Comparison of ENCODE assay signal across 32 cellular contexts in genomic region chr10:56763090-56763489, GRCh38.
"Had no signal": no experiment of that assay in that cellular context is flagged by ENCODE, and none has a peak within 500 bp of the region (broad histone marks: within the 10 kb centered on the region; RNA-seq: fewer than 3 reads in every experiment).

No MANE protein-coding gene starts in this region.

- H3K36me3 Mint-ChIP-seq: activated naive CD4-positive, alpha-beta T cell treated with anti-CD3 and anti-CD28 coated beads, Interleukin-2, amount 50 U/mL, for 24 hours; activated naive CD8-positive, alpha-beta T cell treated with anti-CD3 and anti-CD28 coated beads, Interleukin-2, amount 10 ng/mL, durations not matched to agents 7 days and 5 days had no signal

- H3K27ac ChIP-seq: ascending aorta, cardiac muscle cell, PC-9, RWPE1, SJCRH30, SK-N-MC had no signal

- H3K4me3 ChIP-seq: ascending aorta, cardiac muscle cell, MG63, PC-9, SJCRH30, SK-N-MC had no signal

- ATAC-seq: activated CD8-positive, alpha-beta T cell treated with anti-CD3 and anti-CD28 coated beads for 36 hours; activated T-cell treated with anti-CD3 and anti-CD28 coated beads, Interleukin-2, amount 50 U/mL, for 72 hours; activated T-helper 17 cell treated with anti-CD3 and anti-CD28 coated beads, Interleukin-2, amount 50 U/mL, for 72 hours had no signal

- H3K4me3 Mint-ChIP-seq: activated CD4-positive, alpha-beta T cell treated with anti-CD3 and anti-CD28 coated beads, Interleukin-2, amount 10 ng/mL, durations not matched to agents 24 days and 14 days; activated CD8-positive, alpha-beta T cell treated with anti-CD3 and anti-CD28 coated beads for 36 hours; activated naive CD4-positive, alpha-beta T cell treated with anti-CD3 and anti-CD28 coated beads, Interleukin-2, amount 50 U/mL, for 24 hours; activated naive CD8-positive, alpha-beta T cell treated with anti-CD3 and anti-CD28 coated beads, Interleukin-2, amount 10 ng/mL, durations not matched to agents 7 days and 5 days; activated T-cell treated with anti-CD3 and anti-CD28 coated beads, Interleukin-2, amount 50 U/mL, for 72 hours; activated T-helper 17 cell treated with anti-CD3 and anti-CD28 coated beads, Interleukin-2, amount 50 U/mL, for 72 hours; central memory CD8-positive, alpha-beta T cell had no signal

- H3K36me3 ChIP-seq: ascending aorta, cardiac muscle cell, MG63, SJCRH30 had no signal

- H3K27ac Mint-ChIP-seq: activated CD4-positive, alpha-beta T cell treated with anti-CD3 and anti-CD28 coated beads, Interleukin-2, amount 10 ng/mL, durations not matched to agents 24 days and 14 days; activated CD8-positive, alpha-beta T cell treated with anti-CD3 and anti-CD28 coated beads for 36 hours; activated naive CD4-positive, alpha-beta T cell treated with anti-CD3 and anti-CD28 coated beads, Interleukin-2, amount 50 U/mL, for 24 hours; activated naive CD8-positive, alpha-beta T cell treated with anti-CD3 and anti-CD28 coated beads, Interleukin-2, amount 10 ng/mL, durations not matched to agents 7 days and 5 days; activated T-cell treated with anti-CD3 and anti-CD28 coated beads, Interleukin-2, amount 50 U/mL, for 72 hours; activated T-helper 17 cell treated with anti-CD3 and anti-CD28 coated beads, Interleukin-2, amount 50 U/mL, for 72 hours had no signal

- DNase-seq: activated CD4-positive, alpha-beta T cell treated with anti-CD3 and anti-CD28 coated beads, Interleukin-2, amount 10 ng/mL, durations not matched to agents 24 days and 14 days; activated CD4-positive, alpha-beta T cell treated with anti-CD3 and anti-CD28 coated beads, Interleukin-2, amount 50 U/mL, for 4 hours; activated CD8-positive, alpha-beta T cell treated with anti-CD3 and anti-CD28 coated beads for 36 hours; activated gamma-delta T cell; activated naive CD4-positive, alpha-beta T cell treated with Interleukin-2 at 50 U/mL for 16 hours; activated naive CD8-positive, alpha-beta T cell treated with anti-CD3 and anti-CD28 coated beads, Interleukin-2, amount 10 ng/mL, durations not matched to agents 7 days and 5 days; activated T-cell treated with anti-CD3 and anti-CD28 coated beads, Interleukin-2, amount 50 U/mL, for 1 hour; activated T-cell treated with anti-CD3 and anti-CD28 coated beads, Interleukin-2, amount 50 U/mL, for 72 hours; amygdala; Kasumi-1; MG63; NCI-H1048; NCI-H1105 treated with DMSO at 0.1 percent for 48 hours; NCI-H1436; NCI-H187; NCI-H2081 treated with DMSO at 0.1 percent for 48 hours; NCI-H226; NCI-H446 treated with DMSO at 0.1 percent for 48 hours; NCI-H524; NCI-H69; NK-92 treated with Interleukin-12 subunit alpha and Interleukin-12 subunit beta, amount 100 ng/mL, for 24 hours; PC-9; SHP77; SJCRH30; T1000 had no signal

- H3K4me1 Mint-ChIP-seq: activated CD4-positive, alpha-beta T cell treated with anti-CD3 and anti-CD28 coated beads, Interleukin-2, amount 10 ng/mL, durations not matched to agents 24 days and 14 days; activated naive CD4-positive, alpha-beta T cell treated with anti-CD3 and anti-CD28 coated beads, Interleukin-2, amount 50 U/mL, for 24 hours; activated naive CD8-positive, alpha-beta T cell treated with anti-CD3 and anti-CD28 coated beads, Interleukin-2, amount 10 ng/mL, durations not matched to agents 7 days and 5 days; activated T-helper 17 cell treated with anti-CD3 and anti-CD28 coated beads, Interleukin-2, amount 50 U/mL, for 72 hours; central memory CD8-positive, alpha-beta T cell had no signal

- H3K27me3 ChIP-seq: ascending aorta, cardiac muscle cell, MG63, SJCRH30 had no signal

- H3K27me3 Mint-ChIP-seq: activated CD4-positive, alpha-beta T cell treated with anti-CD3 and anti-CD28 coated beads, Interleukin-2, amount 10 ng/mL, durations not matched to agents 24 days and 14 days; activated CD8-positive, alpha-beta T cell treated with anti-CD3 and anti-CD28 coated beads for 36 hours; activated naive CD4-positive, alpha-beta T cell treated with anti-CD3 and anti-CD28 coated beads, Interleukin-2, amount 50 U/mL, for 24 hours; activated naive CD8-positive, alpha-beta T cell treated with anti-CD3 and anti-CD28 coated beads, Interleukin-2, amount 10 ng/mL, durations not matched to agents 7 days and 5 days; activated T-helper 17 cell treated with anti-CD3 and anti-CD28 coated beads, Interleukin-2, amount 50 U/mL, for 72 hours; central memory CD8-positive, alpha-beta T cell had no signal

- H3K4me1 ChIP-seq: ascending aorta, SJCRH30 had no signal

- H3K9me3 Mint-ChIP-seq: activated CD4-positive, alpha-beta T cell treated with anti-CD3 and anti-CD28 coated beads, Interleukin-2, amount 10 ng/mL, durations not matched to agents 24 days and 14 days; activated CD8-positive, alpha-beta T cell treated with anti-CD3 and anti-CD28 coated beads for 36 hours; central memory CD8-positive, alpha-beta T cell had no signal

- H3K9me3 ChIP-seq: ascending aorta, MG63, SJCRH30 had no signal
